In the genomic region with DNA sequence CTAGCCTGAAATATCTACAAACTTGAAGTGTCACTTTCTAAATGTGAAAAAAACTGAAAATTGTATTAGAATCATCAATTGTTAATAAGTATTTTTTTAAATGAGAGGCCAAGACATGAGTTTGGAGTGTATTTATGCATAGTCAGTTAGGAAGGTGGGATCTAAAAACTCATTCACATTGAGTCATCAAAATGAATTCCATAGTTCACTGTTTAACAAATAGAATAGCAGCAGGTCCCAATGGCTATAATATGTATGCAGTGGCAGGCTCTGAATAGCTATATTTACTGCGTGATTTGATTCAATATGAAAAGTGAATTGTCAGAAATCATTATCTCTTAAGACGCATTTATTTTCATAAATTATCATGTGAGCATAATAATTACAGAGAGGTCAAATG, we compare ENCODE assay signal across 19 cellular contexts.
"Had no signal": no experiment of that assay in that cellular context is flagged by ENCODE, and none has a peak within 500 bp of the region (broad histone marks: within the 10 kb centered on the region; RNA-seq: fewer than 3 reads in every experiment).

No MANE protein-coding gene starts in this region.

- FAIRE-seq: frontal cortex, kidney had no signal

- H3K27me3 ChIP-seq: neural progenitor cell, right atrium auricular region, sigmoid colon, stomach, thyroid gland, vagina had no signal

- H3K9me3 ChIP-seq: mucosa of descending colon, right atrium auricular region, sigmoid colon, stomach, thyroid gland, vagina had no signal

- DNase-seq: cortex of kidney; head of caudate nucleus; kidney; mesenchymal stem cell; mucosa of descending colon; naive B cell; sigmoid colon; stimulated activated CD4-positive, alpha-beta T cell treated with anti-CD3 and anti-CD28 coated beads, Interleukin-2, amount 100 ng/mL, for 24 hours; stimulated activated CD4-positive, alpha-beta T cell treated with anti-CD3 and anti-CD28 coated beads, Interleukin-4, amount 100 ng/mL, for 24 hours; stimulated activated naive CD4-positive, alpha-beta T cell treated with Interleukin-2 at 50 U/mL for 16 hours; stomach; thyroid gland had no signal

- H3K27ac ChIP-seq: neural progenitor cell, parathyroid adenoma, right atrium auricular region, sigmoid colon, stomach, thyroid gland, vagina had no signal

- H3K4me2 ChIP-seq: neural progenitor cell had no signal

- H2AFZ ChIP-seq: neural progenitor cell, parathyroid adenoma had no signal

- H3K36me3 ChIP-seq: neural progenitor cell, right atrium auricular region, sigmoid colon, stomach, thyroid gland, vagina had no signal

- H3K79me2 ChIP-seq: parathyroid adenoma had no signal

- ATAC-seq: mucosa of descending colon; natural killer cell treated with Interleukin-12 subunit alpha and Interleukin-12 subunit beta and Interleukin-15 and Interleukin-18, amount 100 ng/mL, for 72 hours; stimulated activated effector memory CD8-positive, alpha-beta T cell treated with anti-CD3 and anti-CD28 coated beads, Interleukin-12 subunit alpha, Interleukin-12 subunit beta, amount 100 ng/mL, for 72 hours had no signal

- H3K9ac ChIP-seq: neural progenitor cell, parathyroid adenoma had no signal

- H3K4me1 ChIP-seq: neural progenitor cell, parathyroid adenoma, thyroid gland, vagina had no signal

- H3K4me3 ChIP-seq: mucosa of descending colon, neural progenitor cell, right atrium auricular region, sigmoid colon, stomach, thyroid gland, vagina had no signal
